2 cellular contexts compared by ENCODE assay signal in the genomic region with DNA sequence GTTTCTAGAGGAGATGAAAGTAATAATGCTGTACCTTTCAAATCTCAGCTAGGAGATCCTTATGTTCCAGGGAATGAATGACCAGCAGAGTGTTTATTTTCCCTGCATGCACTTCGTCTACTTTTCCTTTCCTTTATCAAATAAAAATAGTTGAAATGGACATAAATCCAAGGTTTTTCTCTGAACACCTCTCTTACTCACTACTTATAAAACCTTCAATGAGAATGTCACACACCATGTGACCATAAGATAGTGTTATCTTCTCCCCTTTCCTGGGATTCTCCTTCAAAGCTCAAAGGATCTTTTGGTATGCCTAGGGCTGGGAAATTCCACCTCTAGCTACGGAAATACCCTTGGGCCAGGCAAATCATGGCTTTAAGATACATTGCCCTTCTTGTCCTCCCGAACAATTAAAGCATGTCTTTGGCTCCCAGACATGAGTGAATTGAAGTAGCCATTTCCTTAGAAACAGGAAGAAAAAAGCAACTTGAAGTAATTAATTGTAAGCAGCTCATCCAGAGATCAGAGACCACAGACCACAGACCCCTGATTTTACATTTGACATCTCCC.
A peak's percentile ranks its signal among the peaks of the same experiment; 100 is the strongest.
TF ChIP-seq lines count a peak whose summit lies in the region.

No MANE protein-coding gene starts in this region.

TF ChIP-seq in IMR-90, 13 proteins besides CTCF, POLR2A, EP300 and RAD21:
- TF ChIP-seq MAZ (IDR thresholded peaks at IDR 0.05; ENCODE audit: borderline replicate concordance, low read depth, low read length) (no peak), NFE2L2 (IDR thresholded peaks at IDR 0.05; ENCODE audit: low read depth, low read length) (no peak), FOS (IDR thresholded peaks at IDR 0.05; ENCODE audit: low read depth, low read length) (no peak), MAFK (IDR thresholded peaks at IDR 0.05; ENCODE audit: low read depth, low read length) (no peak), MXI1 (IDR thresholded peaks at IDR 0.05; ENCODE audit: borderline replicate concordance, low read depth, low read length) (no peak), CEBPB (IDR thresholded peaks at IDR 0.05; ENCODE audit: low read depth, low read length) (no peak), SMC3 (IDR thresholded peaks at IDR 0.05; ENCODE audit: low read depth, low read length) (no peak), CHD1 (IDR thresholded peaks at IDR 0.05; ENCODE audit: low read depth, low read length) (no peak), RFX5 (IDR thresholded peaks at IDR 0.05; ENCODE audit: low read depth, low read length) (no peak), BHLHE40 (IDR thresholded peaks at IDR 0.05; ENCODE audit: low read depth, low read length) (no peak), RCOR1 (IDR thresholded peaks at IDR 0.05; ENCODE audit: insufficient replicate concordance, low read length) (no peak)
- TF ChIP-seq, protein P1, sequence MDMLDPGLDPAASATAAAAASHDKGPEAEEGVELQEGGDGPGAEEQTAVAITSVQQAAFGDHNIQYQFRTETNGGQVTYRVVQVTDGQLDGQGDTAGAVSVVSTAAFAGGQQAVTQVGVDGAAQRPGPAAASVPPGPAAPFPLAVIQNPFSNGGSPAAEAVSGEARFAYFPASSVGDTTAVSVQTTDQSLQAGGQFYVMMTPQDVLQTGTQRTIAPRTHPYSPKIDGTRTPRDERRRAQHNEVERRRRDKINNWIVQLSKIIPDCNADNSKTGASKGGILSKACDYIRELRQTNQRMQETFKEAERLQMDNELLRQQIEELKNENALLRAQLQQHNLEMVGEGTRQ (IDR thresholded peaks at IDR 0.05; ENCODE audit: low read depth, low read length), result no peak
- TF ChIP-seq, protein P2, sequence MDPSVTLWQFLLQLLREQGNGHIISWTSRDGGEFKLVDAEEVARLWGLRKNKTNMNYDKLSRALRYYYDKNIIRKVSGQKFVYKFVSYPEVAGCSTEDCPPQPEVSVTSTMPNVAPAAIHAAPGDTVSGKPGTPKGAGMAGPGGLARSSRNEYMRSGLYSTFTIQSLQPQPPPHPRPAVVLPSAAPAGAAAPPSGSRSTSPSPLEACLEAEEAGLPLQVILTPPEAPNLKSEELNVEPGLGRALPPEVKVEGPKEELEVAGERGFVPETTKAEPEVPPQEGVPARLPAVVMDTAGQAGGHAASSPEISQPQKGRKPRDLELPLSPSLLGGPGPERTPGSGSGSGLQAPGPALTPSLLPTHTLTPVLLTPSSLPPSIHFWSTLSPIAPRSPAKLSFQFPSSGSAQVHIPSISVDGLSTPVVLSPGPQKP (IDR thresholded peaks at IDR 0.05; ENCODE audit: borderline replicate concordance, low read depth, low read length), result no peak
TF ChIP-seq in IMR-90: peak in this region for 0.

TF ChIP-seq in H1, 55 proteins besides CTCF, POLR2A, EP300 and RAD21:
- peak; percentile 9; the same call in 1 of the 2 replicates for TF ChIP-seq SP1 (IDR thresholded peaks at IDR 0.05; ENCODE audit: low read depth, low read length)
- no peak for TF ChIP-seq RBBP5 (IDR thresholded peaks at IDR 0.05; ENCODE audit: borderline replicate concordance, low read depth, low read length)
- TF ChIP-seq FOSL1 (IDR thresholded peaks at IDR 0.05; ENCODE audit: insufficient read depth, low read depth, low read length), result no peak
TF ChIP-seq in H1: peak in this region for 1.
